ENCODE assay signal across 26 cellular contexts in the genomic region with DNA sequence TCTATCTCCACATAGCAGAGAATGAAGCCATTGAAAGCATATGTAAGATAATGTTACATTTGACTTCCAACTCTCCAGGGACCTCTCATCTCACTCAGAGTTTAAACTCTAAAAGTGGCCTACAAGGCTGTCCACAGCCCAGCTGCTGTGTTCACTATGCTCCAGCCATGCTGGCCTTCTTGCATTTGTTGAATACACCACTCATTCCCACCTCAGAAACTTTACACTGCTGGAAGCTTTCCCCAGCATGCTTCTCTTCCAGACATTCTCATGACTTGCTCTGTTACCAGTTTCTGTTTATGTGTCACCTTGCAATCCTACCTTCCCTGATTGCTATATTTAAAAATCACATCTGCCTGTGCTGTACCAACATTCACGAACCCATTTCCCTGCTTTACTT.
"Had no signal": no experiment of that assay in that cellular context is flagged by ENCODE, and none has a peak within 500 bp of the region (broad histone marks: within the 10 kb centered on the region; RNA-seq: fewer than 3 reads in every experiment).

No MANE protein-coding gene starts in this region.

- ATAC-seq: foreskin keratinocyte; left lung; mucosa of descending colon; stimulated activated naive CD8-positive, alpha-beta T cell treated with anti-CD3 and anti-CD28 coated beads, Interleukin-15, Interleukin-2, amounts not matched to agents 100 U/mL and 50 U/mL, for 24 hours; WTC11 had no signal

- H3K4me1 ChIP-seq: foreskin keratinocyte, prostate gland had no signal

- H3K27me3 ChIP-seq: ascending aorta, foreskin keratinocyte, heart right ventricle, left lung, ovary had no signal

- DNase-seq: activated CD4-positive, alpha-beta memory T cell treated with anti-CD3 and anti-CD28 coated beads, Interleukin-2, amount 10 ng/mL, durations not matched to agents 7 days and 5 days; activated CD4-positive, alpha-beta T cell treated with anti-CD3 and anti-CD28 coated beads for 1 hour; activated CD4-positive, alpha-beta T cell treated with anti-CD3 and anti-CD28 coated beads, Interleukin-2, amount 10 ng/mL, durations not matched to agents 7 days and 5 days; activated CD8-positive, alpha-beta memory T cell treated with anti-CD3 and anti-CD28 coated beads, Interleukin-2, amount 50 U/mL, for 48 hours; activated gamma-delta T cell; activated naive CD4-positive, alpha-beta T cell treated with anti-CD3 and anti-CD28 coated beads, Interleukin-2, amount 10 ng/mL, durations not matched to agents 7 days and 5 days; activated naive CD8-positive, alpha-beta T cell treated with anti-CD3 and anti-CD28 coated beads, Interleukin-2, amount 10 ng/mL, durations not matched to agents 7 days and 5 days; activated T-cell treated with anti-CD3 and anti-CD28 coated beads, Interleukin-2, amount 50 U/mL, for 24 hours; caudate nucleus; foreskin keratinocyte; heart right ventricle; kidney glomerular epithelial cell; left lung; mucosa of descending colon; naive B cell; ovary; stimulated activated CD4-positive, alpha-beta T cell treated with anti-CD3 and anti-CD28 coated beads, Interleukin-12 subunit alpha, Interleukin-12 subunit beta, amount 100 ng/mL, for 4 hours; stimulated activated CD4-positive, alpha-beta T cell treated with anti-CD3 and anti-CD28 coated beads, Interleukin-4, amount 100 ng/mL, for 1 hour; stimulated activated naive CD8-positive, alpha-beta T cell treated with anti-CD3 and anti-CD28 coated beads, Interleukin-15, Interleukin-2, amounts not matched to agents 100 U/mL and 50 U/mL, for 24 hours; T-helper 2 cell; trophoblast cell had no signal

- H3K4me3 ChIP-seq: ascending aorta, heart right ventricle, left lung, mucosa of descending colon, ovary, prostate gland, skin epidermis, thoracic aorta had no signal

- H3K27ac ChIP-seq: ascending aorta, foreskin keratinocyte, left lung, ovary, prostate gland, skin epidermis, thoracic aorta had no signal

- H3K36me3 ChIP-seq: ascending aorta, heart right ventricle, ovary, prostate gland, thoracic aorta had no signal

- H3K9me3 ChIP-seq: ascending aorta, heart right ventricle, left lung, mucosa of descending colon, ovary, prostate gland, thoracic aorta had no signal
